Comparison of ENCODE assay signal across 8 cellular contexts in the genomic region with DNA sequence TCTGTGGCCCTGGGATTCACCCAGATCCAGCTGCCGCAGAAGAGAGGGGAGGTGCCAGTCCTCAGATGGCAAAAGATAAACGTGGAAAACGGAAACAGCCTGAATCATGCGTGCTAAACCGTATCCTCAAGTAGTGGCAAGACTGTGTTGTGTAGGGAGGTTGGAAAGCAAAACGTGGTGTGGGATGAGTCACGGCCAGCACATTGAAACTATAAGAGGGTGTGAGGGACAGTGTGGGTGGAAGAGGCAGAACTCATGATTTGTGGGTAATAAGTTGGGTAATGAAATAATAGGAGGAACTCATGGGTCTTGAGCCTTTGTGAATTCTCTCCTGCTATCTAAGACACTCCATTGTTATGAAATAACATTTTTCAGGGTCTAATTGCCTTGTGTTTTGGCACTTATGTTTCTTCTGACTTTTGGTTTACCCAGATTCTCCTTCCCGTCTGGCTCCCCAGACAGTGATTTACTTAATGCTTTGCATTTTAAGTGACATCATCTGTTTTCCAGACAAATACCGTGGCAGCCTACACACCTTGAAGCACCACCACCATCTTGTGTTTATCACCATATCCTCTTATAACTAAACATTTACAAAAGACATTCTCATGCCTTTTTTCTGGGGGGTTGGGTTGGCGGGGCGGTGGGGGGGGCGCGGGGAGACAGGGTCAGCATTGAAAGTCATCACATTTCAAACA.
DNase-seq lines count a peak whose midpoint lies in the region; ATAC-seq and TF ChIP-seq lines count a peak whose summit lies in the region.
"Had no signal": no experiment of that assay in that cellular context is flagged by ENCODE, and none has a peak within 500 bp of the region (broad histone marks: within the 10 kb centered on the region; RNA-seq: fewer than 3 reads in every experiment).

No MANE protein-coding gene starts in this region.

- H3K27me3 ChIP-seq in lower lobe of right lung (ENCODE audit: low read depth): no peaks in the 10 kb centered on the region
- H3K27me3 ChIP-seq in esophagus squamous epithelium: no peaks in the 10 kb centered on the region

- H3K9me3 ChIP-seq in lower lobe of right lung (no peaks in the 10 kb centered on the region), esophagus squamous epithelium (no peaks in the 10 kb centered on the region)

- intact Hi-C loops in lower lobe of right lung (cut with DNase I) (no loop called here), esophagus squamous epithelium (cut with DNase I) (no loop called here)

- WGBS in esophagus squamous epithelium, 2 donors: 40 to 41% methylated on average over 10 to 12 of the region's 13 CpGs

- TF ChIP-seq POLR2A in esophagus squamous epithelium (IDR thresholded peaks at IDR 0.05): no peak

- no peak overlapping the region for H3K27ac ChIP-seq in lower lobe of right lung
- H3K27ac ChIP-seq in esophagus squamous epithelium: no peak overlapping the region

- ATAC-seq in lower lobe of right lung: peak; percentile 80 to 89
- ATAC-seq in GM18517 (IDR thresholded peaks at IDR 0.05; ENCODE audit: unreplicated experiment): no peak

- DNase-seq in DMS53 (lab: John Stamatoyannopoulos, UW): peak; percentile 95
- peak; percentile 61 for DNase-seq in HPDE6-E6E7 (ENCODE audit: extremely low spot score)
- DNase-seq in UCSD-AML1 (lab: John Stamatoyannopoulos, UW; ENCODE audit: unreplicated experiment): peak; percentile 14
- DNase-seq in lower lobe of right lung: peak; percentile 60
- no peak for DNase-seq in kidney glomerular epithelial cell (lab: John Stamatoyannopoulos, UW)
- no peak for DNase-seq in esophagus squamous epithelium (lab: John Stamatoyannopoulos, UW)
- DNase-seq: NCI-H1436 treated with DMSO at 0.1 percent for 48 hours had no signal

- no peak for TF ChIP-seq CTCF in lower lobe of right lung (IDR thresholded peaks at IDR 0.05)
- TF ChIP-seq CTCF in esophagus squamous epithelium (IDR thresholded peaks at IDR 0.05): no peak

- no peaks in the 10 kb centered on the region for H3K36me3 ChIP-seq in lower lobe of right lung
- H3K36me3 ChIP-seq in esophagus squamous epithelium: no peaks in the 10 kb centered on the region

- H3K4me1 ChIP-seq in lower lobe of right lung (no peaks in the 10 kb centered on the region), esophagus squamous epithelium (peaks cover 0 to 6% (median 0%) of the 10 kb centered on the region in 3 donors)

- no peak overlapping the region for H3K4me3 ChIP-seq in lower lobe of right lung
- H3K4me3 ChIP-seq in esophagus squamous epithelium: no peak overlapping the region

Comparison
In these comparisons a context has a peak if more than half of its experiments do, and no peak if none do; other contexts are left out.
1. DNase-seq: peak in DMS53 (single experiment), HPDE6-E6E7 (single experiment), UCSD-AML1 (single experiment) and lower lobe of right lung (single experiment); none in kidney glomerular epithelial cell (single experiment) and esophagus squamous epithelium (single experiment).